ENCODE assay signal across 20 cellular contexts in the genomic region with DNA sequence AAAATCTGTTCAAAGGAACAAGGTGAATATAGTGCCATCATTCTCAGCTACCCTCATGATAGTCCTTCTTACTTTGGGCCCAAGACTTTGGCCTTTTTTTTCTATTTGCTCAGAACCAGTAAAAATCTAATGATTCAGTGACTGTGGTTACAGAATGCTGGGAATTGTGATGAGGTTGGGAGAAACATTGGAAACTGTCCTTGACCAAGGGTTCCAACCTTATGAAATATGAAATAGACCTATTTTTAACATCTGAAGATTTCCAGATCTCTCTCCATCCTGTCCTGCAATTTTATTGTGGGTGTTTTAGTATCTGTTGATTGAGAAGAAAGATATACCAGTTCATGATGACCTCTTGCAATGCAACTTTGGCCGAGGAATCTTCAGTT.
"Had no signal": no experiment of that assay in that cellular context is flagged by ENCODE, and none has a peak within 500 bp of the region (broad histone marks: within the 10 kb centered on the region; RNA-seq: fewer than 3 reads in every experiment).

No MANE protein-coding gene starts in this region.

- H3K27me3 ChIP-seq: neural progenitor cell, ovary, thyroid gland had no signal

- H3K27ac ChIP-seq: coronary artery, lower lobe of right lung, neural progenitor cell, ovary had no signal

- H3K9ac ChIP-seq: neural progenitor cell had no signal

- H3K36me3 ChIP-seq: lower lobe of right lung, neural progenitor cell, ovary, thyroid gland had no signal

- H3K4me1 ChIP-seq: lower lobe of right lung, neural progenitor cell, thyroid gland had no signal

- H3K4me3 ChIP-seq: coronary artery, lower lobe of right lung, neural progenitor cell, ovary, thyroid gland had no signal

- DNase-seq: effector CD4-positive, alpha-beta T cell; endodermal cell; erythroblast; foreskin melanocyte; islet precursor cell; lower lobe of right lung; mesenchymal stem cell; midbrain; nucleus accumbens; ovary; right cardiac atrium; stimulated activated CD4-positive, alpha-beta T cell treated with anti-CD3 and anti-CD28 coated beads, Interleukin-2, amount 100 ng/mL, for 24 hours; stimulated activated naive CD4-positive, alpha-beta T cell; thyroid gland had no signal

- ATAC-seq: left lobe of liver; lower lobe of right lung; natural killer cell treated with Interleukin-12 subunit alpha and Interleukin-12 subunit beta and Interleukin-15 and Interleukin-18, amount 100 ng/mL, for 72 hours had no signal

- H3K4me2 ChIP-seq: neural progenitor cell had no signal

- H2AFZ ChIP-seq: neural progenitor cell had no signal

- H3K9me3 ChIP-seq: lower lobe of right lung, ovary, thyroid gland had no signal

- FAIRE-seq: endothelial cell of umbilical vein, urothelium cell line had no signal
